ENCODE assay signal across 25 cellular contexts in the genomic region with DNA sequence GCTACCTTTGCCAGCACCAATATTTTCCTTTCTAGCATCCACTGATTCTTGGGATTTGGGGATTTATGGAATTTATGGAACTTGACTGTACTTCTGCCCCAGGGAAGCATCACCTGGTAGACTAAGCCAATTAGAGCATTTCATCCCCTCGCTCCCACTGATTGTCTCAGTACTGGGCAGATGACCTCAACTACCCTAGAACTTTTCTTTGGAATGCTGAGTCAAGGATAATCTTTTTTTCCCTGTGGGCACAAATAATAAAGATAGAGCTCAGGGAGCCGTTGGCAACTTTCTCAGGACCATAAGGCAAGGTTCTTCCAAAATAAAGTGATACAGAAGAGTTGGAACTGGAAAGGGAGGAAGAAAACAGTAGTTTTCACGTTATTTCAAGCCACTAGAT.
DNase-seq lines count a peak whose midpoint lies in the region; ATAC-seq and FAIRE-seq lines count a peak whose summit lies in the region.
"Had no signal": no experiment of that assay in that cellular context is flagged by ENCODE, and none has a peak within 500 bp of the region (broad histone marks: within the 10 kb centered on the region; RNA-seq: fewer than 3 reads in every experiment).

No MANE protein-coding gene starts in this region.

- H3K4me3 Mint-ChIP-seq in activated CD4-positive, alpha-beta memory T cell treated with anti-CD3 and anti-CD28 coated beads, Interleukin-2, amount 10 ng/mL, durations not matched to agents 7 days and 5 days = no peak overlapping the region

- CTCF ChIA-PET in activated CD4-positive, alpha-beta memory T cell treated with anti-CD3 and anti-CD28 coated beads, Interleukin-2, amount 10 ng/mL, durations not matched to agents 7 days and 5 days (lab: Charles Lee) = no interaction called here

- no peaks in the 10 kb centered on the region for H3K27me3 Mint-ChIP-seq in activated CD4-positive, alpha-beta memory T cell treated with anti-CD3 and anti-CD28 coated beads, Interleukin-2, amount 10 ng/mL, durations not matched to agents 7 days and 5 days

- FAIRE-seq in urothelium cell line (lab: Jason Lieb, UNC) = peak; percentile 78
- FAIRE-seq: GM12892, GM19239, H54, HepG2 had no signal

- DNase-seq in NCI-H82 (lab: John Stamatoyannopoulos, UW) (peak; percentile 38), NCI-H82 treated with DMSO at 0.1 percent for 48 hours (lab: John Stamatoyannopoulos, UW; ENCODE audit: unreplicated experiment) (no peak), NCI-H226 (peak; percentile 80), medulla oblongata (ENCODE audit: extremely low spot score) (peak; percentile 0), urothelium cell line (ENCODE audit: low spot score) (no peak), HuH-7.5 (ENCODE audit: low spot score) (no peak)
- DNase-seq in activated CD4-positive, alpha-beta memory T cell treated with anti-CD3 and anti-CD28 coated beads, Interleukin-2, amount 10 ng/mL, durations not matched to agents 7 days and 5 days = no peak
- DNase-seq: Calu3; DMS153; DND-41; KBM-7; NCI-H1092 treated with DMSO at 0.1 percent for 48 hours; NCI-H1436; NCI-H187 treated with DMSO at 0.1 percent for 48 hours; NCI-H2171 treated with DMSO at 0.1 percent for 48 hours; NCI-H524; NCI-H748 treated with DMSO at 0.1 percent for 48 hours; NK-92 treated with Interleukin-12 subunit alpha and Interleukin-12 subunit beta, amount 100 ng/mL, for 24 hours; PC-3; SHP77 had no signal

- no peak overlapping the region for H3K27ac Mint-ChIP-seq in activated CD4-positive, alpha-beta memory T cell treated with anti-CD3 and anti-CD28 coated beads, Interleukin-2, amount 10 ng/mL, durations not matched to agents 7 days and 5 days

- ATAC-seq in GM21360 (IDR thresholded peaks at IDR 0.05; ENCODE audit: unreplicated experiment) = no peak
- ATAC-seq: HepG2, PC-3 had no signal

- no peaks in the 10 kb centered on the region for H3K9me3 Mint-ChIP-seq in activated CD4-positive, alpha-beta memory T cell treated with anti-CD3 and anti-CD28 coated beads, Interleukin-2, amount 10 ng/mL, durations not matched to agents 7 days and 5 days

- H3K4me1 Mint-ChIP-seq in activated CD4-positive, alpha-beta memory T cell treated with anti-CD3 and anti-CD28 coated beads, Interleukin-2, amount 10 ng/mL, durations not matched to agents 7 days and 5 days = no peaks in the 10 kb centered on the region

- H3K36me3 Mint-ChIP-seq in activated CD4-positive, alpha-beta memory T cell treated with anti-CD3 and anti-CD28 coated beads, Interleukin-2, amount 10 ng/mL, durations not matched to agents 7 days and 5 days (ENCODE audit: low read depth) = no peaks in the 10 kb centered on the region

- POLR2A ChIA-PET in activated CD4-positive, alpha-beta memory T cell treated with anti-CD3 and anti-CD28 coated beads, Interleukin-2, amount 10 ng/mL, durations not matched to agents 7 days and 5 days (lab: Charles Lee) = no interaction called here

Comparison
In these comparisons a context has a peak if more than half of its experiments do, and no peak if none do; other contexts are left out.
1. DNase-seq: peak in NCI-H82 (single experiment), NCI-H226 (single experiment) and medulla oblongata (single experiment); none in NCI-H82 treated with DMSO at 0.1 percent for 48 hours (single experiment), urothelium cell line (single experiment), HuH-7.5 (single experiment) and activated CD4-positive, alpha-beta memory T cell treated with anti-CD3 and anti-CD28 coated beads, Interleukin-2, amount 10 ng/mL, durations not matched to agents 7 days and 5 days (single experiment).